1 cellular context compared by ENCODE assay signal in genomic region chr17:77316191-77316641, GRCh38.
TF ChIP-seq lines count a peak whose summit lies in the region.

No MANE protein-coding gene starts in this region.

TF ChIP-seq in HepG2, 621 proteins besides CTCF, POLR2A, EP300 and RAD21 (continued from another document):
- TF ChIP-seq DBP (CRISPR knock-in tag; IDR thresholded peaks at IDR 0.05; ENCODE audit: not compliant biosample characterization): no peak
- TF ChIP-seq ZNF740 (CRISPR knock-in tag; IDR thresholded peaks at IDR 0.05): 0 out of 2 replicates have a peak, but pooled peaks have one; percentile 36
- TF ChIP-seq NFE2L2 (IDR thresholded peaks at IDR 0.05; ENCODE audit: low read length): no peak
- no peak for TF ChIP-seq KDM4B (CRISPR knock-in tag; IDR thresholded peaks at IDR 0.05)
- TF ChIP-seq ARNT2 (CRISPR knock-in tag; IDR thresholded peaks at IDR 0.05; ENCODE audit: low read depth): 0 out of 2 replicates have a peak, but pooled peaks have one; percentile 44
- peak; percentile 43; the same call in 1 of the 2 replicates for TF ChIP-seq CCDC6 (CRISPR knock-in tag; IDR thresholded peaks at IDR 0.05)
- TF ChIP-seq MLX (CRISPR knock-in tag; IDR thresholded peaks at IDR 0.05): no peak
- peak; percentile 45; the same call in 1 of the 2 replicates for TF ChIP-seq MAX (IDR thresholded peaks at IDR 0.05)
- TF ChIP-seq ZUFSP (CRISPR knock-in tag; IDR thresholded peaks at IDR 0.05; ENCODE audit: borderline replicate concordance): no peak
